ENCODE assay signal across 1 cellular context in genomic region chr5:132896685-132897084, GRCh38.
TF ChIP-seq lines count a peak whose summit lies in the region.

No MANE protein-coding gene starts in this region.

TF ChIP-seq in HepG2, 621 proteins besides CTCF, POLR2A, EP300 and RAD21:
- TF ChIP-seq BRD4 (CRISPR knock-in tag; IDR thresholded peaks at IDR 0.05), result no peak
- no peak for TF ChIP-seq SNAPC2 (CRISPR knock-in tag; IDR thresholded peaks at IDR 0.05)
- no peak for TF ChIP-seq RFX5 (IDR thresholded peaks at IDR 0.05; ENCODE audit: low read depth, low read length)
